9 cellular contexts compared by ENCODE assay signal in the genomic region with DNA sequence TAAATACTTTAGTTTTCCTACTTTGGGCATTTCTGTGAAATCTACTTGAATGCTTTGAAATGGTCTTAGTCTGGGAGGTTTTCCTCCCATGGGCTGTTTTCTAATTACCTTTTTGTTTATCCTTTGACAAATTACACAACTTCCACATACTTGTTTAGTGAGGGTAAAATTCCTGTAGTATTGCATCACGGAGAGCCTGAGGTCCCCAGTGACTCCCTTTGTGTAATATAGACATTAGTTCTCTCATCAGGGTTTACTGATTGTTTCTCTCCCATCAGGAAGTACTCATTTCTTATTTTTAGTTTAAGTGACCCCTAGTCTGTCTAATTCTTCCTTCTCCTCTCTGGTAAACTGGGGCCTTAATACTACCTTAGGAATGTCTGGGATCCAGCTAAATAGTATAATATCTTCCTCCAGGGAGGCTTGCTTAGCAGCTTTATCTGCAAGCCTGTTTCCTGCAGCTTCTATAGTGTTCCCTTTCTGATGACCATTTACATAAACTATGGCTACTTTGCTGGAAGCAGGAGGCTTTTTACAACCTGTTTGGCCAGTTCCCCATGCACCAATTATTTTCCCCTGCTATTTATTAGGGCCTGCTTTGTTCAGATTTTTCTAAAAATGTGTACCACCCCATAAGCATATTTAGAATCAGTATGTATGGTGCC.
DNase-seq lines count a peak whose midpoint lies in the region; FAIRE-seq and TF ChIP-seq lines count a peak whose summit lies in the region.
"Had no signal": no experiment of that assay in that cellular context is flagged by ENCODE, and none has a peak within 500 bp of the region (broad histone marks: within the 10 kb centered on the region; RNA-seq: fewer than 3 reads in every experiment).

No MANE protein-coding gene starts in this region.

- no peaks in the 10 kb centered on the region for H3K4me1 ChIP-seq in hepatocyte (ENCODE audit: insufficient read depth)
- H3K4me1 ChIP-seq: parathyroid adenoma had no signal

- DNase-seq in H54 (ENCODE audit: insufficient read length, low spot score) = no peak
- peak; percentile 56 for DNase-seq in T1000 (lab: John Stamatoyannopoulos, UW)
- DNase-seq in hepatocyte (ENCODE audit: low spot score) = no peak
- DNase-seq in stromal cell of bone marrow (ENCODE audit: low read depth) = peak; percentile 58
- no peak for DNase-seq in hippocampal formation (lab: John Stamatoyannopoulos, UW)
- no peak for DNase-seq in Kasumi-1 (lab: John Stamatoyannopoulos, UW)
- no peak for DNase-seq in NCI-H2196 treated with DMSO at 0.1 percent for 48 hours (lab: John Stamatoyannopoulos, UW; ENCODE audit: unreplicated experiment)
- DNase-seq: stimulated activated naive CD4-positive, alpha-beta T cell had no signal

- no peaks in the 10 kb centered on the region for H3K9me3 ChIP-seq in hepatocyte (ENCODE audit: low read depth)

- TF ChIP-seq CTCF in hepatocyte (IDR thresholded peaks at IDR 0.05; ENCODE audit: poor library complexity) = no peak

- peak overlapping the region; percentile 49 for H3K27ac ChIP-seq in hepatocyte
- H3K27ac ChIP-seq: parathyroid adenoma had no signal

- no peaks in the 10 kb centered on the region for H3K36me3 ChIP-seq in hepatocyte (replicated peaks; ENCODE audit: insufficient read depth, low read depth)

- no peaks in the 10 kb centered on the region for H3K27me3 ChIP-seq in hepatocyte

- H2AFZ ChIP-seq in hepatocyte = no peak overlapping the region
- H2AFZ ChIP-seq: parathyroid adenoma had no signal

- no peak overlapping the region for H3K4me2 ChIP-seq in hepatocyte

- no peaks in the 10 kb centered on the region for H3K9me2 ChIP-seq in hepatocyte (replicated peaks; ENCODE audit: insufficient read depth)

- peak; percentile 73 for FAIRE-seq in H54 (lab: Jason Lieb, UNC)

- no peaks in the 10 kb centered on the region for H4K20me1 ChIP-seq in hepatocyte (ENCODE audit: insufficient read depth, poor library complexity, severe bottlenecking)

- H3K79me2 ChIP-seq in hepatocyte = no peaks in the 10 kb centered on the region
- H3K79me2 ChIP-seq: parathyroid adenoma had no signal

- TF ChIP-seq POLR2A in H54 (IDR thresholded peaks at IDR 0.05; ENCODE audit: low read depth, low read length) = no peak

- 13% methylated on average over 1 of the region's 1 CpG for WGBS in hepatocyte (ENCODE audit: low lambda C conversion rate, missing lambda C conversion rate)

- no peak overlapping the region for H3K4me3 ChIP-seq in hepatocyte

Comparison
In these comparisons a context has a peak if more than half of its experiments do, and no peak if none do; other contexts are left out.
1. DNase-seq: peak in T1000 (single experiment) and stromal cell of bone marrow (single experiment); none in H54 (single experiment), hepatocyte (single experiment), hippocampal formation (0 of 2), Kasumi-1 (0 of 2) and NCI-H2196 treated with DMSO at 0.1 percent for 48 hours (single experiment).